Comparison of ENCODE assay signal across 25 cellular contexts in the genomic region with DNA sequence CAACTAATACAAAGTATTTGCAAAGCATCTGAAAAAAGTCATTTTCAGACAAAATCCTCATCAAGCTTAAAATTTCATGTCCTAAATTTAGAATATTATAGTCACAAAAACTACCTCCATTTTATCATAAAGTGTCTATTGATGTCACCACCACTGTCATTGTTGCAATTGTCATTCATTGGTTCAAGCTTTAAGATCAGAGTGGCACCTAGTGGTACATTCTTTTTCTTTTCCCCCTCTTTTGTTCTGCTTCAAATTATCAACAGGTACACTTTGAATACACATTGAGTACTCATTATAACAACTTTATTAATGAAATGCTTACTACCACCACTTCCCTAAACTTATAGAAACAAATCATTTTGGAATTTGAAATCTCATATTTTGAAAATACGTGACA.
"Had no signal": no experiment of that assay in that cellular context is flagged by ENCODE, and none has a peak within 500 bp of the region (broad histone marks: within the 10 kb centered on the region; RNA-seq: fewer than 3 reads in every experiment).

No MANE protein-coding gene starts in this region.

- DNase-seq: activated CD4-positive, alpha-beta T cell treated with anti-CD3 and anti-CD28 coated beads, Interleukin-2, amount 10 ng/mL, durations not matched to agents 7 days and 5 days; activated CD4-positive, CD25-positive, alpha-beta regulatory T cell treated with anti-CD3 and anti-CD28 coated beads, Interleukin-2, amount 50 U/mL, for 72 hours; activated CD8-positive, alpha-beta memory T cell treated with anti-CD3 and anti-CD28 coated beads, Interleukin-2, amount 10 ng/mL, durations not matched to agents 7 days and 5 days; activated CD8-positive, alpha-beta T cell treated with anti-CD3 and anti-CD28 coated beads for 36 hours; activated effector memory CD4-positive, alpha-beta T cell treated with anti-CD3 and anti-CD28 coated beads, Interleukin-2, amount 50 U/mL, for 16 hours; activated naive CD4-positive, alpha-beta T cell treated with anti-CD3 and anti-CD28 coated beads, Interleukin-2, amount 10 ng/mL, durations not matched to agents 7 days and 5 days; activated T-cell treated with anti-CD3 and anti-CD28 coated beads for 4 hours; amygdala; cortex of kidney; foreskin keratinocyte; immature natural killer cell; naive thymus-derived CD4-positive, alpha-beta T cell; retina; stimulated activated CD4-positive, alpha-beta T cell treated with anti-CD3 and anti-CD28 coated beads, Interleukin-2, amount 100 ng/mL, for 48 hours; stimulated activated CD8-positive, alpha-beta memory T cell treated with anti-CD3 and anti-CD28 coated beads, Interleukin-4, amount 100 ng/mL, for 48 hours; stimulated activated naive B cell treated with anti-CD40 and anti-IgM and Interleukin-4, amounts not matched to agents 10 μg/mL and 1 μg/mL and 100 μg/mL, for 72 hours; transverse colon; WERI-Rb-1 had no signal

- H3K27me3 Mint-ChIP-seq: activated CD8-positive, alpha-beta memory T cell treated with anti-CD3 and anti-CD28 coated beads, Interleukin-2, amount 10 ng/mL, durations not matched to agents 7 days and 5 days; activated CD8-positive, alpha-beta T cell treated with anti-CD3 and anti-CD28 coated beads for 36 hours; activated naive CD4-positive, alpha-beta T cell treated with anti-CD3 and anti-CD28 coated beads, Interleukin-2, amount 10 ng/mL, durations not matched to agents 7 days and 5 days; stimulated activated naive B cell treated with anti-CD40 and anti-IgM and Interleukin-4, amounts not matched to agents 10 μg/mL and 1 μg/mL and 100 μg/mL, for 72 hours had no signal

- H3K36me3 Mint-ChIP-seq: activated CD8-positive, alpha-beta memory T cell treated with anti-CD3 and anti-CD28 coated beads, Interleukin-2, amount 10 ng/mL, durations not matched to agents 7 days and 5 days; activated naive CD4-positive, alpha-beta T cell treated with anti-CD3 and anti-CD28 coated beads, Interleukin-2, amount 10 ng/mL, durations not matched to agents 7 days and 5 days; immature natural killer cell; naive thymus-derived CD4-positive, alpha-beta T cell; neural progenitor cell; stimulated activated naive B cell treated with anti-CD40 and anti-IgM and Interleukin-4, amounts not matched to agents 10 μg/mL and 1 μg/mL and 100 μg/mL, for 72 hours had no signal

- H3K4me2 ChIP-seq: hepatocyte, neural progenitor cell had no signal

- H3K36me3 ChIP-seq: cardiac muscle cell, neural progenitor cell, transverse colon, vagina, WERI-Rb-1 had no signal

- H3K27ac ChIP-seq: cardiac muscle cell, foreskin keratinocyte, hepatocyte, neural progenitor cell, transverse colon, vagina, WERI-Rb-1 had no signal

- H3K4me1 Mint-ChIP-seq: activated CD4-positive, alpha-beta T cell treated with anti-CD3 and anti-CD28 coated beads, Interleukin-2, amount 10 ng/mL, durations not matched to agents 7 days and 5 days; activated CD8-positive, alpha-beta memory T cell treated with anti-CD3 and anti-CD28 coated beads, Interleukin-2, amount 10 ng/mL, durations not matched to agents 7 days and 5 days; activated naive CD4-positive, alpha-beta T cell treated with anti-CD3 and anti-CD28 coated beads, Interleukin-2, amount 10 ng/mL, durations not matched to agents 7 days and 5 days; immature natural killer cell; naive thymus-derived CD4-positive, alpha-beta T cell; neural progenitor cell; stimulated activated naive B cell treated with anti-CD40 and anti-IgM and Interleukin-4, amounts not matched to agents 10 μg/mL and 1 μg/mL and 100 μg/mL, for 72 hours had no signal

- H2AFZ ChIP-seq: hepatocyte, neural progenitor cell had no signal

- H3K4me1 ChIP-seq: foreskin keratinocyte, neural progenitor cell, transverse colon, vagina had no signal

- ATAC-seq: activated CD8-positive, alpha-beta memory T cell treated with anti-CD3 and anti-CD28 coated beads, Interleukin-2, amount 10 ng/mL, durations not matched to agents 7 days and 5 days; activated CD8-positive, alpha-beta T cell treated with anti-CD3 and anti-CD28 coated beads for 36 hours; foreskin keratinocyte; left lobe of liver; naive thymus-derived CD4-positive, alpha-beta T cell; stimulated activated naive B cell treated with anti-CD40 and anti-IgM and Interleukin-4, amounts not matched to agents 10 μg/mL and 1 μg/mL and 100 μg/mL, for 72 hours had no signal

- H3K79me2 ChIP-seq: hepatocyte had no signal

- H3K27ac Mint-ChIP-seq: activated CD4-positive, alpha-beta T cell treated with anti-CD3 and anti-CD28 coated beads, Interleukin-2, amount 10 ng/mL, durations not matched to agents 7 days and 5 days; activated CD8-positive, alpha-beta memory T cell treated with anti-CD3 and anti-CD28 coated beads, Interleukin-2, amount 10 ng/mL, durations not matched to agents 7 days and 5 days; activated CD8-positive, alpha-beta T cell treated with anti-CD3 and anti-CD28 coated beads for 36 hours; activated naive CD4-positive, alpha-beta T cell treated with anti-CD3 and anti-CD28 coated beads, Interleukin-2, amount 10 ng/mL, durations not matched to agents 7 days and 5 days; immature natural killer cell; naive thymus-derived CD4-positive, alpha-beta T cell; neural progenitor cell; progenitor cell of endocrine pancreas; stimulated activated naive B cell treated with anti-CD40 and anti-IgM and Interleukin-4, amounts not matched to agents 10 μg/mL and 1 μg/mL and 100 μg/mL, for 72 hours had no signal

- H3K4me3 ChIP-seq: cardiac muscle cell, hepatocyte, lung, neural progenitor cell, transverse colon, vagina had no signal

- H3K9ac ChIP-seq: neural progenitor cell had no signal

- H3K9me3 ChIP-seq: transverse colon, vagina had no signal

- H3K9me3 Mint-ChIP-seq: activated CD4-positive, alpha-beta T cell treated with anti-CD3 and anti-CD28 coated beads, Interleukin-2, amount 10 ng/mL, durations not matched to agents 7 days and 5 days; activated CD8-positive, alpha-beta T cell treated with anti-CD3 and anti-CD28 coated beads for 36 hours; activated naive CD4-positive, alpha-beta T cell treated with anti-CD3 and anti-CD28 coated beads, Interleukin-2, amount 10 ng/mL, durations not matched to agents 7 days and 5 days; neural progenitor cell; stimulated activated naive B cell treated with anti-CD40 and anti-IgM and Interleukin-4, amounts not matched to agents 10 μg/mL and 1 μg/mL and 100 μg/mL, for 72 hours had no signal

- H3K27me3 ChIP-seq: cardiac muscle cell, foreskin keratinocyte, hepatocyte, neural progenitor cell, transverse colon, vagina had no signal

- H3K4me3 Mint-ChIP-seq: activated CD4-positive, alpha-beta T cell treated with anti-CD3 and anti-CD28 coated beads, Interleukin-2, amount 10 ng/mL, durations not matched to agents 7 days and 5 days; activated CD8-positive, alpha-beta memory T cell treated with anti-CD3 and anti-CD28 coated beads, Interleukin-2, amount 10 ng/mL, durations not matched to agents 7 days and 5 days; activated CD8-positive, alpha-beta T cell treated with anti-CD3 and anti-CD28 coated beads for 36 hours; activated naive CD4-positive, alpha-beta T cell treated with anti-CD3 and anti-CD28 coated beads, Interleukin-2, amount 10 ng/mL, durations not matched to agents 7 days and 5 days; immature natural killer cell; naive thymus-derived CD4-positive, alpha-beta T cell; neural progenitor cell; stimulated activated naive B cell treated with anti-CD40 and anti-IgM and Interleukin-4, amounts not matched to agents 10 μg/mL and 1 μg/mL and 100 μg/mL, for 72 hours had no signal
